In the genomic region with DNA sequence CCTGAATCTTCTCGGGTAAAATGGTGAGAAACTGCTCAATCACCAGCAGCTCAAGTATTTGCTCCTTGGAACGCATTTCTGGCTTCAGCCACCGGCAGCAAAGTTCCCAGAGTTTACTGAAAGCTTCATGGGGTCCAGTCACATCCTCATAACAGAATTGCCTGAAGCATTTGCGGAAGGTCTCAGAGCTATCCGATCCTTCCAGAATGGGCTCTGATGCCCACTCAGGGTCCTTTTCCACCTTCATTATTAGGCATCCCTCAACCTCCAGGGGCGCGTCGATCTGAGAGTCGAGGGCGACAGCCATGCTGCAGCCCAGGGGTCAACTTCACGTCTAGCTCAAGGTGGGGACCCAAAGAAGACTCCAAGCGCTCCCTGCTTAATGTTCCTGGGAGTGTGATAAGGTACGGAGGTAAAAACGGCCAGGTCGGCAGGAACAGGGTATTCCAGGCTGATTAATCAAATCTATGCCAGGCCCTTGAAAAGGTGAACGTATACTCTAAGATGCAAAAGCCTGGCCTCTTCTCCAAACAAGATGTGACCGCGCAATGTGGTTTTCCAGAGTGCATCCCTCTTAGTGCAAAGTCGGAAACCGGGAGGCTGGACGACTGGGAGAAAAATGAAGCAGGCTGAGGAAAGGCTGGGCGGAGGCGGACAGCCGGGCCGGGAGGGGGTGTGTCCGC, we compare ENCODE assay signal across 8 cellular contexts. TPM values are rescaled to one million over a fixed set of nuclear protein-coding genes. Genes with fewer than 3 reads are reported as not detected.
A peak's percentile ranks its signal among the peaks of the same experiment; 100 is the strongest.
DNase-seq lines count a peak whose midpoint lies in the region; ATAC-seq, FAIRE-seq and TF ChIP-seq lines count a peak whose summit lies in the region.

No MANE protein-coding gene starts in this region.

- H3K27ac ChIP-seq in left ventricle myocardium inferior (replicated peaks): peak overlapping the region; percentile 100

- H3K36me3 ChIP-seq in left ventricle myocardium inferior (peaks cover 30% of the 10 kb centered on the region), neuron (ENCODE audit: insufficient read depth, low read length) (peaks cover 27% of the 10 kb centered on the region)

- H3K4me3 ChIP-seq in left ventricle myocardium inferior (peak overlapping the region; percentile 79), neuron (ENCODE audit: low read length) (peak overlapping the region; percentile 56)

- intact Hi-C loops in left ventricle myocardium inferior (cut with micrococcal nuclease) (no loop called here), cardiac septum (cut with DNase I) (loop anchor here (5.0 kb wide), 1 partner anchor 145 kb away; a partner anchor contains a TSS)

- peak overlapping the region; percentile 50 for H2AFZ ChIP-seq in neuron (ENCODE audit: low read depth, low read length)

- H3K9me3 ChIP-seq in left ventricle myocardium inferior (replicated peaks) (no peaks in the 10 kb centered on the region), neuron (ENCODE audit: low read length) (no peaks in the 10 kb centered on the region)

- no peak for TF ChIP-seq POLR2A in erythroblast (IDR thresholded peaks at IDR 0.05; ENCODE audit: low read length)

- CTCF ChIA-PET in T-cell (lab: Charles Lee): interaction anchor here in 1 of 2 donors (0.6 to 0.8 kb wide), 3 partner anchors 32 to 351 kb away, joined by 3 to 4 read pairs (median 4); no protein-coding TSS in a partner anchor

- POLR2A ChIA-PET in T-cell (lab: Charles Lee): no interaction called here

- DNase-seq in left ventricle myocardium inferior (no peak), cardiac septum (ENCODE audit: low spot score) (no peak), T-cell (peak in 4 of 34 experiments; percentile 3 to 21 (median 5)), erythroblast (lab: John Stamatoyannopoulos, UW) (peak; percentile 46 to 51), RCC 7860 (ENCODE audit: low spot score) (no peak)

- H3K36me3 Mint-ChIP-seq in T-cell: peaks cover 7% of the 10 kb centered on the region

- H3K9me3 Mint-ChIP-seq in T-cell: no peaks in the 10 kb centered on the region

- peaks cover 60% of the 10 kb centered on the region for H3K4me1 ChIP-seq in left ventricle myocardium inferior
- H3K4me1 ChIP-seq in neuron (ENCODE audit: insufficient read depth, low read length): peaks cover 33% of the 10 kb centered on the region

- ATAC-seq in HG03196 (IDR thresholded peaks at IDR 0.05; ENCODE audit: unreplicated experiment): peak; percentile 13
- ATAC-seq in T-cell (replicated peaks in 1 of 4): peak in 1 of 4 experiments; percentile 3
- ATAC-seq in GM21515 (IDR thresholded peaks at IDR 0.05; ENCODE audit: unreplicated experiment): no peak

- H3K27ac Mint-ChIP-seq in T-cell: peak overlapping the region; percentile 93 to 97

- H3K27me3 ChIP-seq in left ventricle myocardium inferior (ENCODE audit: low read depth) (no peaks in the 10 kb centered on the region), neuron (ENCODE audit: insufficient read depth, low read length) (no peaks in the 10 kb centered on the region)

- TF ChIP-seq CTCF in left ventricle myocardium inferior (IDR thresholded peaks at IDR 0.05; ENCODE audit: borderline replicate concordance): peak; percentile 7

- peak overlapping the region; percentile 93 to 96 (median 93) for H3K4me3 Mint-ChIP-seq in T-cell

- H3K4me1 Mint-ChIP-seq in T-cell: peaks cover 57 to 64% (median 58%) of the 10 kb centered on the region in 3 donors

- no peak for FAIRE-seq in RCC 7860 (lab: Jason Lieb, UNC)

- H3K27me3 Mint-ChIP-seq in T-cell: no peaks in the 10 kb centered on the region

RNA-seq across cellular contexts. Expression of a gene that starts 0.7 kb away (rescaled TPM):
- total RNA-seq in left ventricle myocardium inferior: 4.4 TPM
- 5.1 TPM for total RNA-seq in cardiac septum
- total RNA-seq in T-cell: 1 to 10 TPM; 3.2 to 6.4 (median 4.7) TPM

RNA-seq across cellular contexts. Expression of a gene that starts 40.2 kb away (rescaled TPM):
- total RNA-seq in left ventricle myocardium inferior (not detected), cardiac septum (not detected), T-cell (under 1 TPM in 1 of 5 donors, not detected in 4; 0.75 TPM)

Comparison
In these comparisons a context has a peak if more than half of its experiments do, and no peak if none do; other contexts are left out.
1. DNase-seq: peak in erythroblast (2 of 2); none in left ventricle myocardium inferior (single experiment), cardiac septum (single experiment) and RCC 7860 (single experiment).